18 cellular contexts compared by ENCODE assay signal in genomic region chr7:14767716-14768425, GRCh38.
"Had no signal": no experiment of that assay in that cellular context is flagged by ENCODE, and none has a peak within 500 bp of the region (broad histone marks: within the 10 kb centered on the region; RNA-seq: fewer than 3 reads in every experiment).

No MANE protein-coding gene starts in this region.

- H3K9me3 ChIP-seq: lower lobe of right lung, pancreas, right lobe of liver, upper lobe of right lung had no signal

- ATAC-seq: effector memory CD8-positive, alpha-beta T cell; foreskin keratinocyte; lower lobe of right lung; natural killer cell; pancreas; right lobe of liver; T-helper 17 cell; upper lobe of right lung had no signal

- H3K27ac Mint-ChIP-seq: activated naive CD8-positive, alpha-beta T cell treated with anti-CD3 and anti-CD28 coated beads, Interleukin-2, amount 10 ng/mL, durations not matched to agents 7 days and 5 days; brain; effector memory CD8-positive, alpha-beta T cell; natural killer cell; T-helper 17 cell had no signal

- H3K4me3 Mint-ChIP-seq: activated naive CD8-positive, alpha-beta T cell treated with anti-CD3 and anti-CD28 coated beads, Interleukin-2, amount 10 ng/mL, durations not matched to agents 7 days and 5 days; brain; effector memory CD8-positive, alpha-beta T cell; natural killer cell; T-helper 17 cell had no signal

- DNase-seq: activated CD4-positive, alpha-beta T cell treated with anti-CD3 and anti-CD28 coated beads, Interleukin-2, amount 50 U/mL, for 4 hours; activated naive CD4-positive, alpha-beta T cell; activated naive CD8-positive, alpha-beta T cell treated with anti-CD3 and anti-CD28 coated beads, Interleukin-2, amount 10 ng/mL, durations not matched to agents 7 days and 5 days; anterior cingulate cortex; effector memory CD8-positive, alpha-beta T cell; erythroblast; foreskin keratinocyte; glutamatergic neuron; hippocampal formation; islet precursor cell; lower lobe of right lung; natural killer cell; pancreas; right lobe of liver; stimulated activated naive CD4-positive, alpha-beta T cell; T-helper 17 cell; upper lobe of right lung had no signal

- H3K27ac ChIP-seq: foreskin keratinocyte, lower lobe of right lung, pancreas, right lobe of liver, upper lobe of right lung had no signal

- H3K36me3 ChIP-seq: lower lobe of right lung, pancreas, right lobe of liver, upper lobe of right lung had no signal

- H3K9me3 Mint-ChIP-seq: brain had no signal

- H3K4me1 Mint-ChIP-seq: activated naive CD8-positive, alpha-beta T cell treated with anti-CD3 and anti-CD28 coated beads, Interleukin-2, amount 10 ng/mL, durations not matched to agents 7 days and 5 days; natural killer cell; T-helper 17 cell had no signal

- H3K36me3 Mint-ChIP-seq: activated naive CD8-positive, alpha-beta T cell treated with anti-CD3 and anti-CD28 coated beads, Interleukin-2, amount 10 ng/mL, durations not matched to agents 7 days and 5 days; brain; natural killer cell had no signal

- H3K4me3 ChIP-seq: lower lobe of right lung, pancreas, right lobe of liver, upper lobe of right lung had no signal

- H3K27me3 ChIP-seq: foreskin keratinocyte, right lobe of liver, upper lobe of right lung had no signal

- H3K4me1 ChIP-seq: foreskin keratinocyte, lower lobe of right lung, pancreas, right lobe of liver, upper lobe of right lung had no signal

- FAIRE-seq: pancreas had no signal

- H3K27me3 Mint-ChIP-seq: activated naive CD8-positive, alpha-beta T cell treated with anti-CD3 and anti-CD28 coated beads, Interleukin-2, amount 10 ng/mL, durations not matched to agents 7 days and 5 days; effector memory CD8-positive, alpha-beta T cell; T-helper 17 cell had no signal
